ENCODE assay signal across 27 cellular contexts in genomic region chr1:72586023-72586685, GRCh38.
"Had no signal": no experiment of that assay in that cellular context is flagged by ENCODE, and none has a peak within 500 bp of the region (broad histone marks: within the 10 kb centered on the region; RNA-seq: fewer than 3 reads in every experiment).

No MANE protein-coding gene starts in this region.

- H3K27ac ChIP-seq: stomach, suprapubic skin, testis, thoracic aorta, thyroid gland, tibial artery, tibial nerve, transverse colon, upper lobe of left lung, upper lobe of right lung, uterus, vagina had no signal

- H3K9me3 ChIP-seq: stomach, suprapubic skin, testis, thoracic aorta, thyroid gland, tibial artery, tibial nerve, transverse colon, upper lobe of left lung, upper lobe of right lung, uterus, vagina had no signal

- ATAC-seq: stimulated activated effector memory CD8-positive, alpha-beta T cell treated with anti-CD3 and anti-CD28 coated beads, Interleukin-12 subunit alpha, Interleukin-12 subunit beta, amount 100 ng/mL, for 72 hours; stimulated activated memory B cell treated with anti-CD40 and anti-IgM and Interleukin-4, amounts not matched to agents 10 μg/mL and 1 μg/mL and 100 μg/mL, for 72 hours; stimulated activated naive B cell treated with anti-CD40 and anti-IgM and Interleukin-4, amounts not matched to agents 10 μg/mL and 1 μg/mL and 100 μg/mL, for 72 hours; stimulated activated naive CD8-positive, alpha-beta T cell treated with anti-CD3 and anti-CD28 coated beads, Interleukin-15, amount 100 ng/mL, for 72 hours; stimulated activated naive CD8-positive, alpha-beta T cell treated with anti-CD3 and anti-CD28 coated beads, Interleukin-15, Interleukin-2, amounts not matched to agents 100 U/mL and 50 U/mL, for 24 hours; upper lobe of right lung had no signal

- H3K4me1 ChIP-seq: stomach, suprapubic skin, testis, thyroid gland, tibial artery, tibial nerve, transverse colon, upper lobe of left lung, upper lobe of right lung, uterus, vagina had no signal

- H3K36me3 ChIP-seq: stomach, suprapubic skin, thoracic aorta, thyroid gland, tibial artery, tibial nerve, transverse colon, upper lobe of left lung, upper lobe of right lung, uterus, vagina had no signal

- H3K4me3 ChIP-seq: stomach, suprapubic skin, testis, thoracic aorta, thyroid gland, tibial artery, tibial nerve, transverse colon, upper lobe of left lung, upper lobe of right lung, uterus, vagina had no signal

- FAIRE-seq: urothelium cell line had no signal

- DNase-seq: stimulated activated CD4-positive, alpha-beta T cell treated with anti-CD3 and anti-CD28 coated beads, Interleukin-2, amount 100 ng/mL, for 48 hours; stimulated activated CD4-positive, alpha-beta T cell treated with anti-CD3 and anti-CD28 coated beads, Interleukin-4, amount 100 ng/mL, for 1 hour; stimulated activated CD4-positive, alpha-beta T cell treated with anti-CD3 and anti-CD28 coated beads, Interleukin-4, amount 100 ng/mL, for 24 hours; stimulated activated CD4-positive, alpha-beta T cell treated with anti-CD3 and anti-CD28 coated beads, Interleukin-4, amount 100 ng/mL, for 4 hours; stimulated activated CD8-positive, alpha-beta memory T cell treated with anti-CD3 and anti-CD28 coated beads, Interleukin-4, amount 100 ng/mL, for 48 hours; stimulated activated naive B cell treated with anti-CD40 and anti-IgM and Interleukin-4, amounts not matched to agents 10 μg/mL and 1 μg/mL and 100 μg/mL, for 72 hours; stimulated activated naive CD4-positive, alpha-beta T cell; stimulated activated naive CD4-positive, alpha-beta T cell treated with Interleukin-2 at 50 U/mL for 16 hours; stimulated activated naive CD8-positive, alpha-beta T cell treated with anti-CD3 and anti-CD28 coated beads, Interleukin-15, amount 100 ng/mL, for 72 hours; stimulated activated naive CD8-positive, alpha-beta T cell treated with anti-CD3 and anti-CD28 coated beads, Interleukin-15, Interleukin-2, amounts not matched to agents 100 U/mL and 50 U/mL, for 24 hours; stomach; substantia nigra; testis; thyroid gland; tibial artery; transverse colon; trophoblast cell; upper lobe of left lung; upper lobe of right lung; uterus had no signal

- H3K27me3 ChIP-seq: stomach, suprapubic skin, testis, thyroid gland, tibial artery, tibial nerve, transverse colon, upper lobe of left lung, upper lobe of right lung, uterus, vagina had no signal
